ENCODE assay signal across 13 cellular contexts in the genomic region with DNA sequence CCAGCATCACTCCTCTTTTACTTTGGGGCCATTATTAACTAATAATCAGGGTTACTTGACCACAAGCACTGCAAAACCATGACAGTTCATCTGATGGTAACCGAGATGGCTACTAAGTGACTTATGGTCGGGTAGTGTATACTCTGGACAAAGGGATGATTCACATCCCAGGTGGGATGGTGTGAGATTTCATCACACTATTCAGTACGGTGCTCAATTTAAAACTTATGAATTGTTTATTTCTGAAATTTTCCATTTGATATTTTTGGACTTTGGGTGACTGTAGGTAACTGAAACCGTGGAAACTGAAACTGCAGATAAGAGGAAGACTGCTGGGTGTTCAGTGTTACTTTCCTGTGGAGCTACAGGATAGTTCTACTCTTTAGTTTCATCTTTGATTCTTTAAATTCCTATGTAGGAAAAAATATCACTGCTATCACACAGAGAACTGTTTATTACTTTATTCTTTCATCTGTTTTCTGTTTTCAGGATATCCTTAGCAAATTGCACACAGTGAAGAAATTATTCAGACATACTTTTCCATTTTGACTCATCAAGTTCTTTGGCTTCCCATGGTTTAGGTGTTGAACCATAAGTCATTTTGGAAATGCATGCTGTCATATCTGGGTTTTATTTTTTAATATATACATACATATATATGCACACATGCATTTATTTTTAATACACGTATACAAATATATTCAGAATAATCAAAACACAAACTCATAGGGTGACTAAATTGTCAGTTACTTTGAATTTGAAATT. TPM values are rescaled to one million over a fixed set of nuclear protein-coding genes. Genes with fewer than 3 reads are reported as not detected.
A peak's percentile ranks its signal among the peaks of the same experiment; 100 is the strongest.
DNase-seq lines count a peak whose midpoint lies in the region; ATAC-seq and TF ChIP-seq lines count a peak whose summit lies in the region.
"Had no signal": no experiment of that assay in that cellular context is flagged by ENCODE, and none has a peak within 500 bp of the region (broad histone marks: within the 10 kb centered on the region; RNA-seq: fewer than 3 reads in every experiment).

No MANE protein-coding gene starts in this region.

- TF ChIP-seq CTCF in GM06990 (IDR thresholded peaks at IDR 0.05; ENCODE audit: insufficient read depth, low read length, poor library complexity, severe bottlenecking) (no peak), OCI-LY7 (conservative IDR thresholded peaks at IDR 0.05; ENCODE audit: low read length) (no peak), fibroblast of pulmonary artery (IDR thresholded peaks at IDR 0.05; ENCODE audit: low read length, missing control alignments) (no peak)

- H3K4me2 ChIP-seq in GM23248 (ENCODE audit: unreplicated experiment) (no peak overlapping the region), OCI-LY7 (ENCODE audit: low read length) (peak overlapping the region; percentile 89)

- in situ Hi-C loops in GM23248 (cut with MboI): no loop called here

- H3K79me2 ChIP-seq in GM23248 (ENCODE audit: insufficient read depth) (no peaks in the 10 kb centered on the region), OCI-LY7 (ENCODE audit: insufficient read depth, low read depth, low read length) (peaks cover 61% of the 10 kb centered on the region)

- H3K4me3 ChIP-seq in GM06990 (replicated peaks; ENCODE audit: low read depth, low read length): no peak overlapping the region; the same call in 1 of the 2 replicates
- H3K4me3 ChIP-seq in GM23248: no peak overlapping the region
- H3K4me3 ChIP-seq in OCI-LY7 (ENCODE audit: low read depth, low read length, poor library complexity, severe bottlenecking): peak overlapping the region; percentile 51
- H3K4me3 ChIP-seq in fibroblast of pulmonary artery (replicated peaks; ENCODE audit: low read depth, low read length): no peak overlapping the region
- H3K4me3 ChIP-seq: colonic mucosa had no signal

- DNase-seq in GM06990 (ENCODE audit: extremely low read depth, insufficient read length) (peak; percentile 24), GM23248 (peak; percentile 10), OCI-LY7 (ENCODE audit: low spot score) (peak; percentile 52), fibroblast of pulmonary artery (ENCODE audit: low read depth) (peak; percentile 4), Ammon's horn (ENCODE audit: low spot score) (no peak), COLO829 (ENCODE audit: low spot score) (no peak), sciatic nerve (ENCODE audit: low spot score) (no peak), NCI-H345 treated with DMSO at 0.1 percent for 48 hours (lab: John Stamatoyannopoulos, UW; ENCODE audit: unreplicated experiment) (no peak)
- DNase-seq: colonic mucosa, kidney, NCI-H1694, nephron progenitor cell had no signal

- H3K9me2 ChIP-seq in GM23248 (ENCODE audit: insufficient read depth): no peaks in the 10 kb centered on the region
- H3K9me2 ChIP-seq in OCI-LY7 (ENCODE audit: insufficient read depth, low read length): no peaks in the 10 kb centered on the region

- no peak overlapping the region for H3K27ac ChIP-seq in GM23248
- H3K27ac ChIP-seq in OCI-LY7 (ENCODE audit: low read depth, low read length, poor library complexity, severe bottlenecking): peak overlapping the region; percentile 72
- H3K27ac ChIP-seq: colonic mucosa, RWPE1 had no signal

- H3F3A ChIP-seq in GM23248 (ENCODE audit: insufficient read depth): no peaks in the 10 kb centered on the region

- 76 to 79% methylated on average over 5 of the region's 5 CpGs for WGBS in GM23248 (ENCODE audit: low coverage in 1 of 2, low lambda C conversion rate in 2 of 2, missing lambda C conversion rate in 2 of 2), 2 experiments

- intact Hi-C loops in OCI-LY7 (cut with micrococcal nuclease; ENCODE audit: unreplicated experiment) (no loop called here), sciatic nerve (cut with DNase I) (no loop called here)

- no peaks in the 10 kb centered on the region for H4K20me1 ChIP-seq in GM23248 (ENCODE audit: insufficient read depth)
- no peaks in the 10 kb centered on the region for H4K20me1 ChIP-seq in OCI-LY7 (ENCODE audit: insufficient read depth, low read length)

- no peaks in the 10 kb centered on the region for H3K4me1 ChIP-seq in GM23248 (ENCODE audit: insufficient read depth)
- H3K4me1 ChIP-seq in OCI-LY7 (ENCODE audit: insufficient read depth, low read length, poor library complexity, severe bottlenecking): peaks cover 66% of the 10 kb centered on the region
- H3K4me1 ChIP-seq: colonic mucosa had no signal

- POLR2A ChIA-PET in OCI-LY7 (lab: Charles Lee): interaction anchor here (0.5 to 3.2 kb wide), 4 partner anchors 10 to 158 kb away, joined by 3 to 16 read pairs (median 4); no protein-coding TSS in a partner anchor

- no peaks in the 10 kb centered on the region for H3K27me3 ChIP-seq in GM06990 (replicated peaks; ENCODE audit: control insufficient read depth, insufficient read depth, low read length)
- H3K27me3 ChIP-seq in GM23248 (replicated peaks; ENCODE audit: insufficient read depth): no peaks in the 10 kb centered on the region
- H3K27me3 ChIP-seq: colonic mucosa had no signal

- no TSS peak for BruUV-seq in OCI-LY7 (replicated peaks; lab: Mats Ljungman, UMichigan)

- no peaks in the 10 kb centered on the region; the same call in 1 of the 2 replicates for H3K36me3 ChIP-seq in GM06990 (ENCODE audit: control insufficient read depth, insufficient read depth, low read length)
- peaks cover 5% of the 10 kb centered on the region; the same call in 1 of the 2 replicates for H3K36me3 ChIP-seq in GM23248 (ENCODE audit: low read depth)
- peaks cover 73% of the 10 kb centered on the region for H3K36me3 ChIP-seq in OCI-LY7 (ENCODE audit: insufficient read depth, low read length)
- H3K36me3 ChIP-seq: colonic mucosa had no signal

- ATAC-seq in sciatic nerve: no peak

- no peaks in the 10 kb centered on the region for H3K9me3 ChIP-seq in GM23248 (ENCODE audit: low read depth)
- no peaks in the 10 kb centered on the region for H3K9me3 ChIP-seq in OCI-LY7 (ENCODE audit: low read length)
- H3K9me3 ChIP-seq: colonic mucosa had no signal

- H2AFZ ChIP-seq in GM23248 (no peak overlapping the region), OCI-LY7 (ENCODE audit: low read length) (no peak overlapping the region; the same call in 1 of the 2 replicates)

- H3K9ac ChIP-seq in GM23248: no peak overlapping the region

- CTCF ChIA-PET in OCI-LY7 (lab: Charles Lee; ENCODE audit: unreplicated experiment): no interaction called here

RNA-seq across cellular contexts. Expression of a gene that starts 59.1 kb away (rescaled TPM):
- total RNA-seq in GM23248 (2014; rRNA removed; shearing (Covaris generic)): 0.63 TPM in 1 of 2 replicates, not detected in the other
- polyA plus RNA-seq in GM23248 (2016; fragmentation: Nextera tagmentation; extraction: Ambion mirVana): 0.25 and 0.41 TPM in 2 replicates
- total RNA-seq in OCI-LY7 (2014; rRNA removed; shearing (Covaris generic)): 0.18 and 0.44 TPM in 2 replicates
- total RNA-seq in OCI-LY7 (2022): 0.31 and 0.42 TPM in 2 replicates
- total RNA-seq in sciatic nerve: not detected

Comparison
In these comparisons a context has a peak if more than half of its experiments do, and no peak if none do; other contexts are left out.
1. DNase-seq: peak in GM06990 (single experiment), GM23248 (single experiment), OCI-LY7 (single experiment) and fibroblast of pulmonary artery (single experiment); none in Ammon's horn (single experiment), COLO829 (single experiment), sciatic nerve (single experiment) and NCI-H345 treated with DMSO at 0.1 percent for 48 hours (single experiment).